10 cellular contexts compared by ENCODE assay signal in the genomic region with DNA sequence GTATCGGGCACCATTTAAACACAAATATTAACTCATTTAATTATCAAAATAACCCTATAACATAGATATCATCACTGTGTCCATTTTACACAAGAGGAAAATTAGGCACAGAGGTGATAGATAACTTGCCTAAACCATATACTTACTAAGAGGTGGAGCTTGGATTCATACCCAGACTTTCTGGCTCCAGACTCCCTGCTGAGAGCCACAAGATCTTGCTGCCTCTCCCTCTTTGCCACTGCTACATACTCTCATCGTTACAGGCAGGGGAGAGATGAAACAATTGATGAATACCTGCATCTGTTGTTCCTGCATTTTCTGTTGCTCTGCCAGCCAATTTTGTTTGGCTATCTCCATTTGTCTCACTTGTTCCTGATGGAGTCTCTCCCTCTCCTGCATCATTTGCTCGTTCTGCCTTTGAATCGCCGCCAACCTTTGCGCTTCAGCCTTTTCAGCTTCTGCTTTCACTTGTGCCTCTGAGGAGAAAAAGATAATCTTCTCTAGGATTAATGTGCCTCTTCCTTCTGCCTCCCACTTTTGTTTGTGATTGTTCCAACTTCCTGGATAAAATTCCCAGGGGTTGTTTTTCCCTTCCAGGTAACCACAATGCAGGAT. TPM values are rescaled to one million over a fixed set of nuclear protein-coding genes. Genes with fewer than 3 reads are reported as not detected.
A peak's percentile ranks its signal among the peaks of the same experiment; 100 is the strongest.
DNase-seq lines count a peak whose midpoint lies in the region; ATAC-seq and TF ChIP-seq lines count a peak whose summit lies in the region.
"Had no signal": no experiment of that assay in that cellular context is flagged by ENCODE, and none has a peak within 500 bp of the region (broad histone marks: within the 10 kb centered on the region; RNA-seq: fewer than 3 reads in every experiment).

No MANE protein-coding gene starts in this region.

- DNase-seq in activated CD4-positive, alpha-beta T cell treated with anti-CD3 and anti-CD28 coated beads for 36 hours: no peak
- no peak for DNase-seq in activated CD4-positive, alpha-beta T cell treated with anti-CD3 and anti-CD28 coated beads, Interleukin-2, amount 50 U/mL, for 1 hour
- DNase-seq in NCI-H748 treated with DMSO at 0.1 percent for 48 hours (lab: John Stamatoyannopoulos, UW): peak; percentile 33
- peak; percentile 53 for DNase-seq in Right ventricle myocardium superior
- no peak for DNase-seq in suprapubic skin (ENCODE audit: low spot score in 2 of 2)
- DNase-seq in AML-193 (lab: John Stamatoyannopoulos, UW): no peak
- DNase-seq in NCI-H2107 treated with DMSO at 0.1 percent for 48 hours (lab: John Stamatoyannopoulos, UW; ENCODE audit: unreplicated experiment): no peak
- DNase-seq: colonic mucosa had no signal

- H3K27ac Mint-ChIP-seq in activated CD4-positive, alpha-beta T cell treated with anti-CD3 and anti-CD28 coated beads for 36 hours: peak overlapping the region; percentile 20
- H3K27ac Mint-ChIP-seq: B cell had no signal

- peak overlapping the region; percentile 8 for H3K4me3 ChIP-seq in suprapubic skin
- H3K4me3 ChIP-seq: colonic mucosa had no signal

- CTCF ChIA-PET in activated CD4-positive, alpha-beta T cell treated with anti-CD3 and anti-CD28 coated beads for 36 hours (lab: Charles Lee): interaction anchor here (0.9 kb wide), 1 partner anchor 11 kb away, joined by 3 read pairs; no protein-coding TSS in a partner anchor

- no peaks in the 10 kb centered on the region for H3K36me3 ChIP-seq in suprapubic skin
- H3K36me3 ChIP-seq: colonic mucosa had no signal

- peaks cover 4% of the 10 kb centered on the region for H3K9me3 Mint-ChIP-seq in activated CD4-positive, alpha-beta T cell treated with anti-CD3 and anti-CD28 coated beads for 36 hours (ENCODE audit: low read depth)

- TF ChIP-seq CTCF in suprapubic skin (IDR thresholded peaks at IDR 0.05): no peak

- WGBS in suprapubic skin: 18% methylated on average over 6 of the region's 6 CpGs

- H3K27me3 ChIP-seq in suprapubic skin: no peaks in the 10 kb centered on the region
- H3K27me3 ChIP-seq: colonic mucosa had no signal

- no peaks in the 10 kb centered on the region for H3K9me3 ChIP-seq in suprapubic skin
- H3K9me3 ChIP-seq: colonic mucosa had no signal

- peaks cover 28% of the 10 kb centered on the region for H3K4me1 ChIP-seq in suprapubic skin
- H3K4me1 ChIP-seq: colonic mucosa had no signal

- intact Hi-C loops in activated CD4-positive, alpha-beta T cell treated with anti-CD3 and anti-CD28 coated beads for 36 hours (cut with DNase I, micrococcal nuclease): no loop called here
- intact Hi-C loops in Right ventricle myocardium superior (cut with DNase I): no loop called here

- no peak for TF ChIP-seq EP300 in suprapubic skin (IDR thresholded peaks at IDR 0.05)

- H3K4me3 Mint-ChIP-seq in activated CD4-positive, alpha-beta T cell treated with anti-CD3 and anti-CD28 coated beads for 36 hours: no peak overlapping the region
- H3K4me3 Mint-ChIP-seq: B cell had no signal

- peaks cover 76% of the 10 kb centered on the region for H3K36me3 Mint-ChIP-seq in activated CD4-positive, alpha-beta T cell treated with anti-CD3 and anti-CD28 coated beads for 36 hours (ENCODE audit: low read depth)

- POLR2A ChIA-PET in activated CD4-positive, alpha-beta T cell treated with anti-CD3 and anti-CD28 coated beads for 36 hours (lab: Charles Lee): interaction anchor here (0.6 kb wide), 1 partner anchor 48 kb away, joined by 3 read pairs; no protein-coding TSS in a partner anchor

- peaks cover 62% of the 10 kb centered on the region for H3K4me1 Mint-ChIP-seq in activated CD4-positive, alpha-beta T cell treated with anti-CD3 and anti-CD28 coated beads for 36 hours

- H3K27me3 Mint-ChIP-seq in activated CD4-positive, alpha-beta T cell treated with anti-CD3 and anti-CD28 coated beads for 36 hours: no peaks in the 10 kb centered on the region
- H3K27me3 Mint-ChIP-seq: B cell had no signal

- ATAC-seq in activated CD4-positive, alpha-beta T cell treated with anti-CD3 and anti-CD28 coated beads for 36 hours: no peak
- ATAC-seq in Right ventricle myocardium superior (ENCODE audit: poor library complexity) (peak; percentile 74), GM18520 (IDR thresholded peaks at IDR 0.05; ENCODE audit: unreplicated experiment) (no peak)

- TF ChIP-seq POLR2A in suprapubic skin (IDR thresholded peaks at IDR 0.05): no peak

- no peak overlapping the region for H3K27ac ChIP-seq in suprapubic skin
- H3K27ac ChIP-seq: colonic mucosa had no signal

RNA-seq across cellular contexts. Expression of a gene that starts 10.6 kb away (rescaled TPM):
- 100 to 1,000 TPM; 122 to 137 TPM for total RNA-seq in activated CD4-positive, alpha-beta T cell treated with anti-CD3 and anti-CD28 coated beads for 36 hours
- total RNA-seq in Right ventricle myocardium superior (1.7 TPM), suprapubic skin (under 1 TPM in 3 of 4 donors, not detected in 1; 0.21 to 0.38 (median 0.32) TPM)

Comparison
In these comparisons a context has a peak if more than half of its experiments do, and no peak if none do; other contexts are left out.
1. DNase-seq: peak in NCI-H748 treated with DMSO at 0.1 percent for 48 hours (single experiment) and Right ventricle myocardium superior (single experiment); none in activated CD4-positive, alpha-beta T cell treated with anti-CD3 and anti-CD28 coated beads for 36 hours (single experiment), activated CD4-positive, alpha-beta T cell treated with anti-CD3 and anti-CD28 coated beads, Interleukin-2, amount 50 U/mL, for 1 hour (single experiment), suprapubic skin (0 of 2), AML-193 (0 of 2) and NCI-H2107 treated with DMSO at 0.1 percent for 48 hours (single experiment).
2. RNA of a gene that starts 10.6 kb away (total RNA-seq): 122 to 137 TPM in activated CD4-positive, alpha-beta T cell treated with anti-CD3 and anti-CD28 coated beads for 36 hours; 1.7 TPM in Right ventricle myocardium superior (single experiment) and 0.21 to 0.38 TPM in suprapubic skin; every median in the first group is over 10 times any median in the second.